Comparison of ENCODE assay signal across 8 cellular contexts in genomic region chr1:23367791-23368561, GRCh38. TPM values are rescaled to one million over a fixed set of nuclear protein-coding genes. Genes with fewer than 3 reads are reported as not detected.
DNase-seq lines count a peak whose midpoint lies in the region; ATAC-seq and TF ChIP-seq lines count a peak whose summit lies in the region.

No MANE protein-coding gene starts in this region.

- POLR2A ChIA-PET in activated B cell treated with CpG ODN at 0.5 μM for 24 hours (lab: Charles Lee) = interaction anchor here (0.5 to 7.4 kb wide), 8 partner anchors 10 to 592 kb away, joined by 3 to 136 read pairs (median 4); partner anchors contain the start of genes ASAP3, HNRNPR and PNRC2

- peak overlapping the region; percentile 100 for H3K27ac ChIP-seq in caudate nucleus (ENCODE audit: low read depth, low read length)

- peak overlapping the region; percentile 97 for H3K27ac Mint-ChIP-seq in activated B cell treated with CpG ODN at 0.5 μM for 24 hours
- peak overlapping the region; percentile 92 to 99 (median 97) for H3K27ac Mint-ChIP-seq in immature natural killer cell

- H3K36me3 Mint-ChIP-seq in activated B cell treated with CpG ODN at 0.5 μM for 24 hours (ENCODE audit: low read depth) = peaks cover 28% of the 10 kb centered on the region
- peaks cover 5 to 20% (median 16%) of the 10 kb centered on the region in 3 donors for H3K36me3 Mint-ChIP-seq in immature natural killer cell

- TF ChIP-seq CTCF in AG09309 (IDR thresholded peaks at IDR 0.05; ENCODE audit: control insufficient read depth, insufficient read depth, low read depth, low read length, missing control alignments) (no peak), activated B cell treated with CpG ODN at 0.5 μM for 24 hours (IDR thresholded peaks at IDR 0.05) (no peak)

- no peaks in the 10 kb centered on the region for H3K27me3 Mint-ChIP-seq in activated B cell treated with CpG ODN at 0.5 μM for 24 hours
- H3K27me3 Mint-ChIP-seq in immature natural killer cell (ENCODE audit: low read depth in 3 of 3) = peaks cover 0 to 8% (median 6%) of the 10 kb centered on the region in 3 donors

- intact Hi-C loops in activated B cell treated with CpG ODN at 0.5 μM for 24 hours (cut with micrococcal nuclease) = loop anchor here (1.0 to 10.0 kb wide), 5 partner anchors 24 to 1377 kb away; partner anchors contain the start of genes ASAP3, CLIC4, E2F2 and HNRNPR

- peak overlapping the region; percentile 80 for H3K4me3 ChIP-seq in AG09309 (ENCODE audit: control insufficient read depth, low read depth, low read length)

- peaks cover 1% of the 10 kb centered on the region for H3K9me3 Mint-ChIP-seq in activated B cell treated with CpG ODN at 0.5 μM for 24 hours
- peaks cover 3 to 12% (median 8%) of the 10 kb centered on the region in 6 donors for H3K9me3 Mint-ChIP-seq in immature natural killer cell

- peaks cover 26% of the 10 kb centered on the region for H3K4me1 Mint-ChIP-seq in activated B cell treated with CpG ODN at 0.5 μM for 24 hours
- peaks cover 33 to 39% of the 10 kb centered on the region in 2 donors for H3K4me1 Mint-ChIP-seq in immature natural killer cell

- ATAC-seq in GM19023 (IDR thresholded peaks at IDR 0.05; ENCODE audit: unreplicated experiment) (peak; percentile 93), HG03196 (IDR thresholded peaks at IDR 0.05; ENCODE audit: unreplicated experiment) (peak; percentile 91), activated B cell treated with CpG ODN at 0.5 μM for 24 hours (ENCODE audit: low read depth) (peak; percentile 88)

- DNase-seq in AG09309 (ENCODE audit: low read depth) (peak; percentile 93), NCI-H226 (peak; percentile 99), activated B cell treated with CpG ODN at 0.5 μM for 24 hours (peak; percentile 88), caudate nucleus (lab: John Stamatoyannopoulos, UW) (peak; percentile 91 to 99 (median 98)), immature natural killer cell (peak; percentile 97), smooth muscle cell of the brain vasculature (ENCODE audit: low read depth, low spot score) (peak; percentile 97)

- CTCF ChIA-PET in activated B cell treated with CpG ODN at 0.5 μM for 24 hours (lab: Charles Lee) = interaction anchor here (1.1 kb wide), 1 partner anchor 36 kb away, joined by 3 read pairs; no protein-coding TSS in a partner anchor

- H3K4me3 Mint-ChIP-seq in activated B cell treated with CpG ODN at 0.5 μM for 24 hours = peak overlapping the region; percentile 97
- peak overlapping the region; percentile 98 to 100 (median 99) for H3K4me3 Mint-ChIP-seq in immature natural killer cell

RNA-seq across cellular contexts. Expression of gene ZNF436, which starts 1.7 kb away (rescaled TPM):
- 5.1 and 5.6 TPM in 2 replicates for total RNA-seq in activated B cell treated with CpG ODN at 0.5 μM for 24 hours
- polyA plus RNA-seq in immature natural killer cell = 1 to 10 TPM in 1 of 3 donors, under 1 TPM in 1, not detected in 1; 0.60 to 5.4 TPM

RNA-seq across cellular contexts. Expression of gene HNRNPR, which starts 23.9 kb away (rescaled TPM):
- 171 and 172 TPM in 2 replicates for total RNA-seq in activated B cell treated with CpG ODN at 0.5 μM for 24 hours
- polyA plus RNA-seq in immature natural killer cell = 100 to 1,000 TPM; 133 to 212 (median 158) TPM

RNA-seq across cellular contexts. Expression of gene TCEA3, which starts 56.6 kb away (rescaled TPM):
- total RNA-seq in activated B cell treated with CpG ODN at 0.5 μM for 24 hours = not detected in 2 replicates
- 1 to 10 TPM in 2 of 3 donors, under 1 TPM in 1; 0.71 to 2.4 (median 1.1) TPM for polyA plus RNA-seq in immature natural killer cell

Comparison
In these comparisons a context has a peak if more than half of its experiments do, and no peak if none do; other contexts are left out.
1. Peak in every context shown above with its lines: DNase-seq, ATAC-seq, H3K4me3 ChIP-seq and H3K27ac ChIP-seq.